Comparison of ENCODE assay signal across 16 cellular contexts in genomic region chr5:81896764-81897163, GRCh38.
"Had no signal": no experiment of that assay in that cellular context is flagged by ENCODE, and none has a peak within 500 bp of the region (broad histone marks: within the 10 kb centered on the region; RNA-seq: fewer than 3 reads in every experiment).

No MANE protein-coding gene starts in this region.

- DNase-seq: activated CD4-positive, alpha-beta T cell treated with anti-CD3 and anti-CD28 coated beads, Interleukin-2, amount 50 U/mL, for 4 hours; activated CD4-positive, CD25-positive, alpha-beta regulatory T cell treated with anti-CD3 and anti-CD28 coated beads, Interleukin-2, amount 50 U/mL, for 72 hours; activated naive CD4-positive, alpha-beta T cell treated with Interleukin-2 at 50 U/mL for 16 hours; islet precursor cell; naive B cell; retina; stimulated activated CD4-positive, alpha-beta T cell treated with anti-CD3 and anti-CD28 coated beads, Interleukin-15, amount 100 ng/mL, for 24 hours; stimulated activated CD4-positive, alpha-beta T cell treated with anti-CD3 and anti-CD28 coated beads, Interleukin-4, amount 100 ng/mL, for 1 hour; stimulated activated naive B cell treated with anti-CD40 and anti-IgM and Interleukin-4, amounts not matched to agents 10 μg/mL and 1 μg/mL and 100 μg/mL, for 72 hours; T1000; tibial artery; uterus had no signal

- H3K4me3 ChIP-seq: hepatocyte, skin epidermis, tibial artery, uterus had no signal

- ATAC-seq: activated T-helper 17 cell treated with anti-CD3 and anti-CD28 coated beads, Interleukin-2, amount 50 U/mL, for 72 hours; left lobe of liver; stimulated activated naive B cell treated with anti-CD40 and anti-IgM and Interleukin-4, amounts not matched to agents 10 μg/mL and 1 μg/mL and 100 μg/mL, for 72 hours had no signal
